Comparison of ENCODE assay signal across 8 cellular contexts in genomic region chr3:31704651-31705179, GRCh38.
A peak's percentile ranks its signal among the peaks of the same experiment; 100 is the strongest.
DNase-seq lines count a peak whose midpoint lies in the region; ATAC-seq and TF ChIP-seq lines count a peak whose summit lies in the region.

No MANE protein-coding gene starts in this region.

- no peaks in the 10 kb centered on the region for H3K27me3 ChIP-seq in GM23248 (replicated peaks; ENCODE audit: insufficient read depth)
- H3K27me3 ChIP-seq in lower lobe of right lung (ENCODE audit: low read depth), result no peaks in the 10 kb centered on the region

- DNase-seq in 8988T (peak; percentile 80), GM23248 (peak; percentile 83), lower lobe of right lung (peak; percentile 55), occipital lobe (lab: John Stamatoyannopoulos, UW) (no peak), NCI-H187 (lab: John Stamatoyannopoulos, UW) (no peak), NCI-H2196 treated with DMSO at 0.1 percent for 48 hours (lab: John Stamatoyannopoulos, UW; ENCODE audit: unreplicated experiment) (no peak)
- DNase-seq in activated T-cell treated with anti-CD3 and anti-CD28 coated beads, Interleukin-2, amount 50 U/mL, for 72 hours, result peak; percentile 46 to 53

- no peaks in the 10 kb centered on the region for H3K36me3 ChIP-seq in GM23248 (ENCODE audit: low read depth)
- H3K36me3 ChIP-seq in lower lobe of right lung, result no peaks in the 10 kb centered on the region

- H3K4me3 Mint-ChIP-seq in activated T-cell treated with anti-CD3 and anti-CD28 coated beads, Interleukin-2, amount 50 U/mL, for 72 hours, result peak overlapping the region; percentile 48 to 50

- peaks cover 34% of the 10 kb centered on the region for H3K27me3 Mint-ChIP-seq in activated T-cell treated with anti-CD3 and anti-CD28 coated beads, Interleukin-2, amount 50 U/mL, for 72 hours (ENCODE audit: low read depth)

- H3K9me3 ChIP-seq in GM23248 (ENCODE audit: low read depth), result no peaks in the 10 kb centered on the region
- no peaks in the 10 kb centered on the region for H3K9me3 ChIP-seq in lower lobe of right lung

- TF ChIP-seq CTCF in lower lobe of right lung (IDR thresholded peaks at IDR 0.05), result no peak

- H3K79me2 ChIP-seq in GM23248 (ENCODE audit: insufficient read depth), result no peaks in the 10 kb centered on the region

- H2AFZ ChIP-seq in GM23248, result no peak overlapping the region

- peak overlapping the region; percentile 54 for H3K4me2 ChIP-seq in GM23248 (ENCODE audit: unreplicated experiment)

- 1 to 2% methylated on average over 7 of the region's 7 CpGs for WGBS in GM23248 (ENCODE audit: low coverage in 1 of 2, low lambda C conversion rate in 2 of 2, missing lambda C conversion rate in 2 of 2), 2 experiments

- peaks cover 18% of the 10 kb centered on the region for H3K4me1 Mint-ChIP-seq in activated T-cell treated with anti-CD3 and anti-CD28 coated beads, Interleukin-2, amount 50 U/mL, for 72 hours (ENCODE audit: low read depth)

- intact Hi-C loops in lower lobe of right lung (cut with DNase I), result no loop called here

- in situ Hi-C loops in GM23248 (cut with MboI), result no loop called here

- no peaks in the 10 kb centered on the region for H3K36me3 Mint-ChIP-seq in activated T-cell treated with anti-CD3 and anti-CD28 coated beads, Interleukin-2, amount 50 U/mL, for 72 hours (ENCODE audit: insufficient read depth in 2 of 2)

- no peaks in the 10 kb centered on the region; the same call in 1 of the 2 replicates for H4K20me1 ChIP-seq in GM23248 (ENCODE audit: insufficient read depth)

- ATAC-seq in activated T-cell treated with anti-CD3 and anti-CD28 coated beads, Interleukin-2, amount 50 U/mL, for 72 hours (replicated peaks in 1 of 2), result peak; percentile 94 to 96
- ATAC-seq in lower lobe of right lung (peak; percentile 67 to 79), HG02798 (IDR thresholded peaks at IDR 0.05; ENCODE audit: poor library complexity, unreplicated experiment) (no peak)

- H3K4me3 ChIP-seq in GM23248 (peak overlapping the region; percentile 38; the same call in 1 of the 2 replicates), lower lobe of right lung (no peak overlapping the region)

- H3K27ac Mint-ChIP-seq in activated T-cell treated with anti-CD3 and anti-CD28 coated beads, Interleukin-2, amount 50 U/mL, for 72 hours, result peak overlapping the region; percentile 7

- H3K27ac ChIP-seq in GM23248, result no peak overlapping the region
- H3K27ac ChIP-seq in lower lobe of right lung, result no peak overlapping the region

- H3K9ac ChIP-seq in GM23248, result peak overlapping the region; percentile 29; the same call in 1 of the 2 replicates

- H3K9me2 ChIP-seq in GM23248 (ENCODE audit: insufficient read depth), result no peaks in the 10 kb centered on the region

- H3F3A ChIP-seq in GM23248 (ENCODE audit: insufficient read depth), result peaks cover 15% of the 10 kb centered on the region

- no peaks in the 10 kb centered on the region for H3K9me3 Mint-ChIP-seq in activated T-cell treated with anti-CD3 and anti-CD28 coated beads, Interleukin-2, amount 50 U/mL, for 72 hours

- H3K4me1 ChIP-seq in GM23248 (ENCODE audit: insufficient read depth), result peaks cover 11% of the 10 kb centered on the region
- peaks cover 4% of the 10 kb centered on the region for H3K4me1 ChIP-seq in lower lobe of right lung

Comparison
In these comparisons a context has a peak if more than half of its experiments do, and no peak if none do; other contexts are left out.
1. DNase-seq: peak in 8988T (single experiment), GM23248 (single experiment), activated T-cell treated with anti-CD3 and anti-CD28 coated beads, Interleukin-2, amount 50 U/mL, for 72 hours (2 of 2) and lower lobe of right lung (single experiment); none in occipital lobe (single experiment), NCI-H187 (0 of 2) and NCI-H2196 treated with DMSO at 0.1 percent for 48 hours (single experiment).